In genomic region chr16:1923299-1924034, GRCh38 we compare ENCODE assay signal across 10 cellular contexts. TPM values are rescaled to one million over a fixed set of nuclear protein-coding genes. Genes with fewer than 3 reads are reported as not detected.
DNase-seq lines count a peak whose midpoint lies in the region; ATAC-seq and TF ChIP-seq lines count a peak whose summit lies in the region.
"Had no signal": no experiment of that assay in that cellular context is flagged by ENCODE, and none has a peak within 500 bp of the region (broad histone marks: within the 10 kb centered on the region; RNA-seq: fewer than 3 reads in every experiment).

No MANE protein-coding gene starts in this region.

- no peak overlapping the region for H3K9ac ChIP-seq in parathyroid adenoma

- peaks cover 25% of the 10 kb centered on the region for H3K27me3 Mint-ChIP-seq in endothelial cell (ENCODE audit: unreplicated experiment)

- no peaks in the 10 kb centered on the region for H3K36me3 ChIP-seq in parathyroid adenoma (ENCODE audit: control insufficient read depth, insufficient read depth, low read length)
- H3K36me3 ChIP-seq: uterus had no signal

- H3K4me1 Mint-ChIP-seq in endothelial cell (ENCODE audit: unreplicated experiment): peaks cover 7% of the 10 kb centered on the region

- H3K4me3 ChIP-seq in parathyroid adenoma (ENCODE audit: low read depth, low read length): no peak overlapping the region
- H3K4me3 ChIP-seq: uterus had no signal

- TF ChIP-seq CTCF in endothelial cell (IDR thresholded peaks at IDR 0.05; ENCODE audit: unreplicated experiment): peak; percentile 24
- TF ChIP-seq CTCF in parathyroid adenoma (IDR thresholded peaks at IDR 0.05): peak; percentile 11

- no peak overlapping the region for H2AFZ ChIP-seq in parathyroid adenoma

- no peaks in the 10 kb centered on the region for H3K4me1 ChIP-seq in parathyroid adenoma

- no peaks in the 10 kb centered on the region for H3K9me3 Mint-ChIP-seq in endothelial cell (ENCODE audit: unreplicated experiment)

- DNase-seq in G401 (ENCODE audit: low spot score) (peak; percentile 27), NCI-H2171 treated with DMSO at 0.1 percent for 48 hours (lab: John Stamatoyannopoulos, UW) (peak; percentile 93), endothelial cell (ENCODE audit: low spot score) (no peak), RPMI8226 (no peak), Kasumi-1 (lab: John Stamatoyannopoulos, UW) (no peak)

- peaks cover 11% of the 10 kb centered on the region for H3K27me3 ChIP-seq in parathyroid adenoma (ENCODE audit: control insufficient read depth, insufficient read depth, low read length)

- no peak overlapping the region for H3K27ac Mint-ChIP-seq in endothelial cell (ENCODE audit: unreplicated experiment)

- in situ Hi-C loops in G401 (cut with HindIII; ENCODE audit: low sequenced_read_pairs): no loop called here

- no peak overlapping the region for H3K4me3 Mint-ChIP-seq in endothelial cell (ENCODE audit: unreplicated experiment)

- H3K4me2 ChIP-seq in parathyroid adenoma (ENCODE audit: low read length): no peak overlapping the region

- H3K79me2 ChIP-seq in parathyroid adenoma: no peaks in the 10 kb centered on the region

- no peak overlapping the region for H3K27ac ChIP-seq in parathyroid adenoma
- H3K27ac ChIP-seq: uterus had no signal

- ATAC-seq in GM19324 (IDR thresholded peaks at IDR 0.05; ENCODE audit: low FRiP score, unreplicated experiment) (no peak), HG02884 (IDR thresholded peaks at IDR 0.05; ENCODE audit: unreplicated experiment) (no peak)

- H3K9me3 ChIP-seq in parathyroid adenoma (ENCODE audit: control insufficient read depth, low read length): no peaks in the 10 kb centered on the region
- H3K9me3 ChIP-seq: uterus had no signal

- peaks cover 5% of the 10 kb centered on the region for H3K36me3 Mint-ChIP-seq in endothelial cell (ENCODE audit: low read depth, unreplicated experiment)

RNA-seq across cellular contexts. Expression of gene HS3ST6, which starts 5.3 kb away (rescaled TPM):
- 1.2 and 9.8 TPM in 2 replicates for total RNA-seq in G401 (2014; rRNA removed; shearing (Covaris generic))
- not detected for total RNA-seq in endothelial cell (ENCODE audit: unreplicated experiment)
- total RNA-seq: activated CD8-positive, alpha-beta memory T cell treated with anti-CD3 and anti-CD28 coated beads for 36 hours; uterus had no signal

RNA-seq across cellular contexts. Expression of gene MSRB1, which starts 19.5 kb away (rescaled TPM):
- 72.3 and 79.3 TPM in 2 replicates for total RNA-seq in G401 (2014; rRNA removed; shearing (Covaris generic))
- total RNA-seq in endothelial cell (ENCODE audit: unreplicated experiment): 18.1 TPM

RNA-seq across cellular contexts. Expression of gene RPL3L, which starts 31.0 kb away (rescaled TPM):
- total RNA-seq in G401 (2014; rRNA removed; shearing (Covaris generic)): not detected in 2 replicates
- total RNA-seq in endothelial cell (ENCODE audit: unreplicated experiment): not detected

RNA-seq across cellular contexts. Expression of gene NDUFB10, which starts 35.9 kb away (rescaled TPM):
- 339 and 361 TPM in 2 replicates for total RNA-seq in G401 (2014; rRNA removed; shearing (Covaris generic))
- 122 TPM for total RNA-seq in endothelial cell (ENCODE audit: unreplicated experiment)

RNA-seq across cellular contexts. Expression of gene RPS2, which starts 41.2 kb away (rescaled TPM):
- 10,196 and 11,503 TPM in 2 replicates for total RNA-seq in G401 (2014; rRNA removed; shearing (Covaris generic))
- total RNA-seq in endothelial cell (ENCODE audit: unreplicated experiment): 3,223 TPM

Comparison
In these comparisons a context has a peak if more than half of its experiments do, and no peak if none do; other contexts are left out.
1. DNase-seq: peak in G401 (single experiment) and NCI-H2171 treated with DMSO at 0.1 percent for 48 hours (single experiment); none in endothelial cell (single experiment), RPMI8226 (single experiment) and Kasumi-1 (0 of 2).